ENCODE assay signal across 8 cellular contexts in genomic region chr18:25503567-25504081, GRCh38.
DNase-seq lines count a peak whose midpoint lies in the region; ATAC-seq and TF ChIP-seq lines count a peak whose summit lies in the region.

No MANE protein-coding gene starts in this region.

- no peak for TF ChIP-seq CTCF in RWPE2 (IDR thresholded peaks at IDR 0.05; ENCODE audit: poor library complexity, severe bottlenecking)
- TF ChIP-seq CTCF in esophagus muscularis mucosa (IDR thresholded peaks at IDR 0.05), result peak in 1 of 3 experiments; percentile 4
- TF ChIP-seq CTCF in vagina (IDR thresholded peaks at IDR 0.05), result no peak

- peaks cover 6% of the 10 kb centered on the region for H3K27me3 ChIP-seq in RWPE2 (ENCODE audit: insufficient read depth, poor library complexity, severe bottlenecking)
- H3K27me3 ChIP-seq in esophagus muscularis mucosa, result no peaks in the 10 kb centered on the region
- no peaks in the 10 kb centered on the region for H3K27me3 ChIP-seq in vagina

- intact Hi-C loops in esophagus muscularis mucosa (cut with DNase I) (loop anchor here (5.0 kb wide), 1 partner anchor 151 kb away; the partner anchor contains the start of gene ZNF521), vagina (cut with DNase I) (loop anchor here (5.0 kb wide), 1 partner anchor 151 kb away; the partner anchor contains the start of gene ZNF521)

- CTCF ChIA-PET in HEK293T (lab: Yijun Ruan, JAX), result interaction anchor here (0.6 kb wide), 1 partner anchor 83 kb away, joined by 3 read pairs; no protein-coding TSS in a partner anchor

- POLR2A ChIA-PET in HEK293T (lab: Yijun Ruan, JAX), result interaction anchor here (0.7 kb wide), 1 partner anchor 10 kb away, joined by 3 read pairs; no protein-coding TSS in a partner anchor

- H3K36me3 ChIP-seq in RWPE2 (ENCODE audit: low read depth) (no peaks in the 10 kb centered on the region), esophagus muscularis mucosa (no peaks in the 10 kb centered on the region), vagina (no peaks in the 10 kb centered on the region)

- H3K4me3 ChIP-seq in RWPE2 (ENCODE audit: severe bottlenecking) (peak overlapping the region; percentile 11), esophagus muscularis mucosa (peak overlapping the region; percentile 43 to 57 (median 49)), vagina (peak overlapping the region; percentile 41 to 50)

- DNase-seq in HEK293T (ENCODE audit: extremely low spot score), result peak; percentile 76
- no peak for DNase-seq in RWPE2 (ENCODE audit: low spot score)
- no peak for DNase-seq in esophagus muscularis mucosa (ENCODE audit: extremely low spot score)
- peak; percentile 33 for DNase-seq in middle frontal gyrus (ENCODE audit: extremely low spot score, low spot score)
- DNase-seq in vagina (ENCODE audit: extremely low spot score in 2 of 2), result no peak

- ATAC-seq in RWPE2 (ENCODE audit: low read depth), result peak; percentile 61
- ATAC-seq in HG03108 (IDR thresholded peaks at IDR 0.05; ENCODE audit: unreplicated experiment), result no peak
- ATAC-seq in HG02763 (IDR thresholded peaks at IDR 0.05; ENCODE audit: unreplicated experiment), result no peak
- ATAC-seq in HG03571 (IDR thresholded peaks at IDR 0.05; ENCODE audit: unreplicated experiment), result no peak

- 6% methylated on average over 9 of the region's 11 CpGs for WGBS in esophagus muscularis mucosa

- H3K4me1 ChIP-seq in RWPE2 (ENCODE audit: insufficient read depth, poor library complexity, severe bottlenecking) (no peaks in the 10 kb centered on the region), esophagus muscularis mucosa (peaks cover 5 to 11% (median 9%) of the 10 kb centered on the region in 4 donors), vagina (no peaks in the 10 kb centered on the region)

- H3K27ac ChIP-seq in RWPE2 (ENCODE audit: poor library complexity, severe bottlenecking) (no peak overlapping the region), esophagus muscularis mucosa (replicated peaks in 1 of 4) (peak overlapping the region in 2 of 4 donors; percentile 22 to 41), vagina (peak overlapping the region; percentile 58)

- no peak for TF ChIP-seq EP300 in esophagus muscularis mucosa (IDR thresholded peaks at IDR 0.05)

- no peaks in the 10 kb centered on the region for H3K9me3 ChIP-seq in RWPE2 (ENCODE audit: severe bottlenecking)
- H3K9me3 ChIP-seq in esophagus muscularis mucosa, result no peaks in the 10 kb centered on the region
- no peaks in the 10 kb centered on the region for H3K9me3 ChIP-seq in vagina

- TF ChIP-seq POLR2A in esophagus muscularis mucosa (IDR thresholded peaks at IDR 0.05; ENCODE audit: low read depth) (no peak), vagina (IDR thresholded peaks at IDR 0.05) (no peak)

TF ChIP-seq in HEK293T, 16 proteins besides CTCF, POLR2A, EP300 and RAD21:
- TF ChIP-seq FOXM1 (IDR thresholded peaks at IDR 0.05; ENCODE audit: borderline replicate concordance), result no peak
- TF ChIP-seq L3MBTL2 (conservative IDR thresholded peaks at IDR 0.05), result peak; percentile 74
- no peak for TF ChIP-seq BHLHE40 (IDR thresholded peaks at IDR 0.05; ENCODE audit: borderline replicate concordance)
- no peak for TF ChIP-seq LEF1 (IDR thresholded peaks at IDR 0.05; ENCODE audit: borderline replicate concordance)
- TF ChIP-seq ELF4 (IDR thresholded peaks at IDR 0.05), result peak; percentile 72
- no peak for TF ChIP-seq ARNT (IDR thresholded peaks at IDR 0.05)
- no peak for TF ChIP-seq CTBP1 (IDR thresholded peaks at IDR 0.05; ENCODE audit: borderline replicate concordance)

Comparison
In these comparisons a context has a peak if more than half of its experiments do, and no peak if none do; other contexts are left out.
1. DNase-seq: peak in HEK293T (single experiment) and middle frontal gyrus (single experiment); none in RWPE2 (single experiment), esophagus muscularis mucosa (single experiment) and vagina (0 of 2).
2. Peak in every context shown above with its lines, with median percentiles within 50 percentile points of each other: H3K4me3 ChIP-seq.